ENCODE assay signal across 2 cellular contexts in the genomic region with DNA sequence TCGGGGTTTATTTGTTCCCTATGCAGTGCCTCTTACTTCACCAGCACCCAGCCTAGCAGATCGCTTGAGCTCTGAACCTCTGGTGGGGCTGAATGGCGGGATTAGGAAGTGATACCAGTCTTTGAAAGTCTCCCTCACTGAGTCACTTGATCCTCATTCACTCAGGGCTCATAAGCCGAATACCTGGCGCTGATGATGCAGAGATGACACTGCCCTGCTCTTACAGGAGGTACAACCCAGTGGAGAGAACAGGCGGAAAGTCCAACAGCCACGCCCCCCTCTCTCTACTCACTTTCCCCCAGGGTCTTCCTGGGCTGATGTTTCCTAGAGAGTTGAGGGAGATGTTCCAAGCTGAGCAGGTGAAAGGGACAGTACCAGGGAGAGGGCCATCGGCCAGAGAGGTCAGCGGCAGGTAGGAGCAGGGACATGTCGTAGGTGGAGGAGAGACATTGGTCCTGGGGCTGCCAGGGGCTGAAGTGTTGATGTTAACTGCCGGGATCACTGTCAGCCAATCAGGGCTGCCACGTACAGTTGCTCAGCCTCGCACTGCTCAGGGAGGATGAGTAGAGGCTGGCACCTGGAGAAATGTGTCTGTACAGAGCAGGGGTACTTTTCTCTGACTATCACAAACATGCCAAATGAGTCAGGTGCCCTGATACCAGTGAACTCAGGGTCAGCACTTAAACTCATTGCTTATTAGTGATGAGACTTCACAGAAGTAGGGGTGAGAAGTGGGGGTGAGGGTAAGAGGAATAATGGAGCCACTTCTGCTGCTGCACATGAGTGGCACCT.
TF ChIP-seq lines count a peak whose summit lies in the region.

No MANE protein-coding gene starts in this region.

TF ChIP-seq in HEK293, 187 proteins besides CTCF, POLR2A, EP300 and RAD21:
- TF ChIP-seq ZNF600 (tag by site-specific recombination; IDR thresholded peaks at IDR 0.05) = no peak
- 0 out of 2 replicates have a peak, but pooled peaks have one; percentile 46 for TF ChIP-seq KLF9 (tag by site-specific recombination; IDR thresholded peaks at IDR 0.05; ENCODE audit: low read depth)
TF ChIP-seq in HEK293: peak in this region for 1.

TF ChIP-seq in GM12878, 131 proteins besides CTCF, POLR2A, EP300 and RAD21:
- TF ChIP-seq BCL3 (IDR thresholded peaks at IDR 0.05; ENCODE audit: borderline replicate concordance, insufficient read depth, low read depth, low read length, poor library complexity, severe bottlenecking) (no peak), SPI1 (IDR thresholded peaks at IDR 0.05; ENCODE audit: borderline replicate concordance, insufficient read depth, low read depth, low read length) (peak; percentile 64; the same call in 1 of the 2 replicates), TCF12 (IDR thresholded peaks at IDR 0.05; ENCODE audit: low read depth, low read length) (no peak), IKZF1 (conservative IDR thresholded peaks at IDR 0.05) (no peak), CREB1 (IDR thresholded peaks at IDR 0.05; ENCODE audit: low read depth) (0 out of 2 replicates have a peak, but pooled peaks have one; percentile 14)
